ENCODE assay signal across 9 cellular contexts in the genomic region with DNA sequence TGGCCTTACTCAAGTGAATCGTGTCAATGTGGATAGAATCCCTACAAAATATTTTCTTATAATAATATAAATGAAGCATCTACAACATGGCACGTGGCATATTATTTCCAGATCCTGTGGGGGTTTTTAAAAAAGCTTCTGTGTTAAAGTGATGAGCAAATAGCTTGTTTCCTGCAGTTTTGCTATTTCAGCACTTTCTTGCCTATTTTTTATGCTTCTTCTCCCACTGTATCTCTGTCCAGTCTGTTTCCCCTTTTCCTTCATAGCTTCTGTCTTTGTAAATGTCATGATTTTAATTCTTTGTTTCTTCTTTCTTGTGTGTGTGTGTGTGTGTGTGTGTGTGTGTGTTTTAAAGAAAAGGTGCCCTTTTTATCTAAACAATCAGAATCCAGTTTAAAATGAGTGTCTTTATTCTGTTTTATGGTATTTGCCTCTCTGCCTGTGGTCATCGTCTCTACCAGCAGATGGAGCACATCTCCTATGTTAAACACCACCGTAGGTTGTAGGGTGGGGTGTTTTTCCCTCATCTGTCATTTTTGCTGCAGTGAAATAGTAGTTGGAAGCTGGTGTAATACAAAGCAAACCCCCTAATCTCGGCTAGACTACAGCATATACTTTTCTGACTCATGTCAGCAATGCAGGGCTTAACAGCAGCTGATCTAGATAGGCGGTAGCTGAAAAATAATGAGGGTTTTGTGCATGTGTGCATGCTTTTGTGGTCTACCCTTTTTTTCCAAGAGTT. TPM values are rescaled to one million over a fixed set of nuclear protein-coding genes. Genes with fewer than 3 reads are reported as not detected.
A peak's percentile ranks its signal among the peaks of the same experiment; 100 is the strongest.
DNase-seq lines count a peak whose midpoint lies in the region; ATAC-seq and TF ChIP-seq lines count a peak whose summit lies in the region.
"Had no signal": no experiment of that assay in that cellular context is flagged by ENCODE, and none has a peak within 500 bp of the region (broad histone marks: within the 10 kb centered on the region; RNA-seq: fewer than 3 reads in every experiment).

No MANE protein-coding gene starts in this region.

- H3K9me3 Mint-ChIP-seq in CD14-positive monocyte (peaks cover 0 to 2% (median 0%) of the 10 kb centered on the region in 7 donors), endothelial cell (ENCODE audit: unreplicated experiment) (no peaks in the 10 kb centered on the region), naive B cell (peaks cover 0 to 8% (median 0%) of the 10 kb centered on the region in 7 donors), immature natural killer cell (no peaks in the 10 kb centered on the region)

- no peaks in the 10 kb centered on the region for H3K9me2 ChIP-seq in PC-3 (replicated peaks; ENCODE audit: low read length)

- POLR2A ChIA-PET in PC-3 (lab: Charles Lee; ENCODE audit: unreplicated experiment): no interaction called here

- no peak overlapping the region for H3K4me3 ChIP-seq in PC-3 (ENCODE audit: low read length)

- no peaks in the 10 kb centered on the region for H3F3A ChIP-seq in PC-3 (ENCODE audit: low read length, unreplicated experiment)

- H3K4me3 Mint-ChIP-seq in CD14-positive monocyte: no peak overlapping the region
- no peak overlapping the region for H3K4me3 Mint-ChIP-seq in endothelial cell (ENCODE audit: unreplicated experiment)
- no peak overlapping the region for H3K4me3 Mint-ChIP-seq in naive B cell
- H3K4me3 Mint-ChIP-seq in immature natural killer cell: no peak overlapping the region

- no peaks in the 10 kb centered on the region for H3K9me3 ChIP-seq in PC-3 (ENCODE audit: low read length)

- H3K79me2 ChIP-seq in PC-3 (ENCODE audit: low read length): no peaks in the 10 kb centered on the region

- H3K36me3 ChIP-seq in PC-3 (ENCODE audit: low read depth, low read length): no peaks in the 10 kb centered on the region

- in situ Hi-C loops in GM13976 (cut with MboI; ENCODE audit: low sequenced_read_pairs, unreplicated experiment): loop anchor here (5.0 to 25.0 kb wide), 3 partner anchors 256 to 619 kb away; no protein-coding TSS in a partner anchor

- no peaks in the 10 kb centered on the region for H3K4me1 ChIP-seq in PC-3 (ENCODE audit: insufficient read depth, low read length)

- no peak overlapping the region for H3K9ac ChIP-seq in PC-3 (ENCODE audit: low read length)

- H3K4me2 ChIP-seq in PC-3 (ENCODE audit: low read length): no peak overlapping the region

- H3K27me3 ChIP-seq in PC-3 (ENCODE audit: low read length): no peaks in the 10 kb centered on the region

- no peak overlapping the region for H3K27ac Mint-ChIP-seq in CD14-positive monocyte
- H3K27ac Mint-ChIP-seq in endothelial cell (ENCODE audit: unreplicated experiment): no peak overlapping the region
- H3K27ac Mint-ChIP-seq in naive B cell: peak overlapping the region in 1 of 6 donors; percentile 48
- H3K27ac Mint-ChIP-seq in immature natural killer cell: no peak overlapping the region

- DNase-seq in CD14-positive monocyte (ENCODE audit: low spot score): no peak
- peak; percentile 27 for DNase-seq in GM13976 (ENCODE audit: low spot score)
- peak; percentile 46 for DNase-seq in PC-3
- peak; percentile 34 for DNase-seq in endothelial cell (ENCODE audit: low spot score)
- DNase-seq in naive B cell: peak; percentile 12
- DNase-seq in LoVo (ENCODE audit: low spot score): no peak
- no peak for DNase-seq in immature natural killer cell

- H3K27ac ChIP-seq in PC-3 (ENCODE audit: low read length): no peak overlapping the region

- no peaks in the 10 kb centered on the region for H4K20me1 ChIP-seq in PC-3 (ENCODE audit: low read length)

- intact Hi-C loops in CD14-positive monocyte (cut with micrococcal nuclease) (no loop called here), PC-3 (cut with micrococcal nuclease) (no loop called here)

- H3K27me3 Mint-ChIP-seq in CD14-positive monocyte (ENCODE audit: low read depth in 3 of 3): peaks cover 0 to 2% (median 1%) of the 10 kb centered on the region in 3 donors
- no peaks in the 10 kb centered on the region for H3K27me3 Mint-ChIP-seq in endothelial cell (ENCODE audit: unreplicated experiment)
- no peaks in the 10 kb centered on the region for H3K27me3 Mint-ChIP-seq in naive B cell
- peaks cover 0 to 6% (median 0%) of the 10 kb centered on the region in 3 donors for H3K27me3 Mint-ChIP-seq in immature natural killer cell (ENCODE audit: low read depth in 3 of 3)

- H3K4me1 Mint-ChIP-seq in CD14-positive monocyte (no peaks in the 10 kb centered on the region), endothelial cell (ENCODE audit: unreplicated experiment) (no peaks in the 10 kb centered on the region), naive B cell (peaks cover 0 to 5% (median 4%) of the 10 kb centered on the region in 3 donors), immature natural killer cell (no peaks in the 10 kb centered on the region)

- CTCF ChIA-PET in PC-3 (lab: Charles Lee): interaction anchor here (0.7 kb wide), 1 partner anchor 78 kb away, joined by 3 read pairs; no protein-coding TSS in a partner anchor

- no TSS peak for BruUV-seq in PC-3 (replicated peaks; lab: Mats Ljungman, UMichigan)

- H2AFZ ChIP-seq in PC-3 (ENCODE audit: low read length): no peak overlapping the region

- TF ChIP-seq CTCF in CD14-positive monocyte (IDR thresholded peaks at IDR 0.05) (peak; percentile 17), GM13976 (IDR thresholded peaks at IDR 0.05; ENCODE audit: borderline replicate concordance, control extremely low read depth, extremely low read depth, insufficient read depth, missing control alignments) (peak; percentile 64), PC-3 (conservative IDR thresholded peaks at IDR 0.05; ENCODE audit: low read depth, low read length) (peak; percentile 70), endothelial cell (IDR thresholded peaks at IDR 0.05; ENCODE audit: unreplicated experiment) (peak; percentile 19)

- H3K36me3 Mint-ChIP-seq in CD14-positive monocyte: no peaks in the 10 kb centered on the region
- H3K36me3 Mint-ChIP-seq in endothelial cell (ENCODE audit: low read depth, unreplicated experiment): no peaks in the 10 kb centered on the region
- no peaks in the 10 kb centered on the region for H3K36me3 Mint-ChIP-seq in naive B cell
- H3K36me3 Mint-ChIP-seq in immature natural killer cell: no peaks in the 10 kb centered on the region

- peak; percentile 86 for ATAC-seq in HG02938 (IDR thresholded peaks at IDR 0.05; ENCODE audit: unreplicated experiment)
- ATAC-seq in PC-3: no peak
- ATAC-seq in naive B cell (ENCODE audit: low read depth in 2 of 2): no peak

RNA-seq across cellular contexts. Expression of gene FTHL17, which starts 33.1 kb away (rescaled TPM):
- polyA plus RNA-seq in CD14-positive monocyte (not detected), naive B cell (ENCODE audit: low read depth in 6 of 6) (not detected), immature natural killer cell (not detected)
- total RNA-seq in PC-3 (2014; rRNA removed) (not detected in 2 replicates), endothelial cell (ENCODE audit: unreplicated experiment) (not detected)
- total RNA-seq: T-helper 2 cell treated with Interferon-gamma antibody and Interleukin-4, amounts not matched to agents 100 ng/mL and 5 ng/mL, for 36 hours had no signal

Comparison
In these comparisons a context has a peak if more than half of its experiments do, and no peak if none do; other contexts are left out.
1. DNase-seq: peak in GM13976 (single experiment), PC-3 (single experiment), endothelial cell (single experiment) and naive B cell (single experiment); none in CD14-positive monocyte (single experiment), LoVo (single experiment) and immature natural killer cell (0 of 3).
2. CTCF ChIP-seq: peak in every context shown above with its lines; median percentile 70 in PC-3; 64 in GM13976; 19 in endothelial cell; 17 in CD14-positive monocyte.